In genomic region chr4:2041234-2042130, GRCh38 we compare ENCODE assay signal across 8 cellular contexts. TPM values are rescaled to one million over a fixed set of nuclear protein-coding genes. Genes with fewer than 3 reads are reported as not detected.
DNase-seq lines count a peak whose midpoint lies in the region; ATAC-seq lines count a peak whose summit lies in the region.

No MANE protein-coding gene starts in this region.

- no peaks in the 10 kb centered on the region for H3K9me3 Mint-ChIP-seq in IgD-negative memory B cell

- peak overlapping the region in 3 of 5 donors; percentile 26 to 56 (median 37) for H3K9ac ChIP-seq in subcutaneous abdominal adipose tissue (ENCODE audit: low read length in 5 of 5)

- H3K4me3 Mint-ChIP-seq in IgD-negative memory B cell, result peak overlapping the region; percentile 83 to 95 (median 88)

- peaks cover 0 to 16% (median 0%) of the 10 kb centered on the region in 5 donors for H3K27me3 ChIP-seq in subcutaneous abdominal adipose tissue (ENCODE audit: control insufficient read depth in 5 of 5, insufficient read depth in 4 of 5, low read length in 5 of 5)

- peaks cover 21% of the 10 kb centered on the region for H3K27me3 Mint-ChIP-seq in IgD-negative memory B cell

- peak; percentile 64 for ATAC-seq in GM19395 (IDR thresholded peaks at IDR 0.05; ENCODE audit: unreplicated experiment)

- H3K36me3 Mint-ChIP-seq in IgD-negative memory B cell, result no peaks in the 10 kb centered on the region

- no peak overlapping the region for H3K27ac ChIP-seq in subcutaneous abdominal adipose tissue (ENCODE audit: low read depth, low read length)

- H3K4me1 ChIP-seq in subcutaneous abdominal adipose tissue (ENCODE audit: control insufficient read depth in 5 of 5, insufficient read depth in 5 of 5, low read length in 5 of 5), result peaks cover 0 to 25% (median 19%) of the 10 kb centered on the region in 5 donors

- H3K9me3 ChIP-seq in subcutaneous abdominal adipose tissue (ENCODE audit: control insufficient read depth in 5 of 5, low read length in 5 of 5), result peaks cover 0 to 8% (median 7%) of the 10 kb centered on the region in 5 donors

- no peaks in the 10 kb centered on the region for H3K36me3 ChIP-seq in subcutaneous abdominal adipose tissue (ENCODE audit: control insufficient read depth in 5 of 5, insufficient read depth in 5 of 5, low read length in 5 of 5)

- DNase-seq in C1 segment of cervical spinal cord (lab: John Stamatoyannopoulos, UW) (peak in 12 of 14 donors; percentile 52 to 85 (median 70)), SK-MEL-5 (ENCODE audit: low read depth, low spot score) (peak; percentile 85), glomerular visceral epithelial cell (ENCODE audit: extremely low spot score) (peak; percentile 82), non-pigmented ciliary epithelial cell (ENCODE audit: low read depth) (peak; percentile 5)
- DNase-seq in activated naive CD4-positive, alpha-beta T cell treated with Interleukin-2 at 50 U/mL for 16 hours, result peak; percentile 87

- peaks cover 0 to 2% (median 0%) of the 10 kb centered on the region in 3 donors for H3K4me1 Mint-ChIP-seq in IgD-negative memory B cell

- peak overlapping the region in 4 of 5 donors; percentile 50 to 77 (median 67) for H3K4me3 ChIP-seq in subcutaneous abdominal adipose tissue (ENCODE audit: low read depth in 1 of 5, low read length in 5 of 5)

- in situ Hi-C loops in SK-MEL-5 (cut with HindIII; ENCODE audit: low pct_unique_long_range_greater_than_20kb, low sequenced_read_pairs), result no loop called here

- H3K27ac Mint-ChIP-seq in IgD-negative memory B cell, result peak overlapping the region in 2 of 3 donors; percentile 76 to 81

RNA-seq across cellular contexts. Expression of gene NAT8L, which starts 17.6 kb away (rescaled TPM):
- polyA plus RNA-seq in IgD-negative memory B cell, result not detected
- total RNA-seq in SK-MEL-5 (2014; rRNA removed; shearing (Covaris generic)), result 3.8 and 3.9 TPM in 2 replicates
- polyA plus RNA-seq in SK-MEL-5 (2015; cell fraction: cytosol; rRNA removed), result 14.6 and 16.3 TPM in 2 replicates
- polyA plus RNA-seq in SK-MEL-5 (2015; cell fraction: nucleus; rRNA removed), result 15.9 and 16.2 TPM in 2 replicates

RNA-seq across cellular contexts. Expression of gene NELFA, which starts 32.7 kb away (rescaled TPM):
- polyA plus RNA-seq in IgD-negative memory B cell, result 44.7 TPM
- 14.7 and 17.0 TPM in 2 replicates for total RNA-seq in SK-MEL-5 (2014; rRNA removed; shearing (Covaris generic))
- 33.2 and 43.3 TPM in 2 replicates for polyA plus RNA-seq in SK-MEL-5 (2015; cell fraction: cytosol; rRNA removed)
- polyA plus RNA-seq in SK-MEL-5 (2015; cell fraction: nucleus; rRNA removed), result 26.1 and 48.5 TPM in 2 replicates

Comparison
In these comparisons a context has a peak if more than half of its experiments do, and no peak if none do; other contexts are left out.
1. DNase-seq: peak in every context shown above with its lines; median percentile 87 in activated naive CD4-positive, alpha-beta T cell treated with Interleukin-2 at 50 U/mL for 16 hours; 85 in SK-MEL-5; 82 in glomerular visceral epithelial cell; 70 in C1 segment of cervical spinal cord; 5 in non-pigmented ciliary epithelial cell.